8 cellular contexts compared by ENCODE assay signal in genomic region chr7:65307651-65308299, GRCh38.
A peak's percentile ranks its signal among the peaks of the same experiment; 100 is the strongest.
DNase-seq lines count a peak whose midpoint lies in the region; ATAC-seq and TF ChIP-seq lines count a peak whose summit lies in the region.

No MANE protein-coding gene starts in this region.

- H3K27me3 Mint-ChIP-seq in activated naive CD4-positive, alpha-beta T cell treated with anti-CD3 and anti-CD28 coated beads, Interleukin-2, amount 10 ng/mL, durations not matched to agents 7 days and 5 days, result no peaks in the 10 kb centered on the region

- peak; percentile 85 for TF ChIP-seq CTCF in psoas muscle (IDR thresholded peaks at IDR 0.05)

- CTCF ChIA-PET in activated naive CD4-positive, alpha-beta T cell treated with anti-CD3 and anti-CD28 coated beads, Interleukin-2, amount 10 ng/mL, durations not matched to agents 7 days and 5 days (lab: Charles Lee), result interaction anchor here (0.7 to 3.3 kb wide), 13 partner anchors 8 to 1003 kb away, joined by 3 to 33 read pairs (median 5); no protein-coding TSS in a partner anchor

- intact Hi-C loops in head of caudate nucleus (cut with DNase I) (loop anchor here (10.0 kb wide), 1 partner anchor 1027 kb away; no protein-coding TSS in a partner anchor), psoas muscle (cut with DNase I) (loop anchor here (1.0 to 5.0 kb wide), 3 partner anchors 85 to 357 kb away; no protein-coding TSS in a partner anchor)

- H3K9me3 ChIP-seq in psoas muscle, result no peaks in the 10 kb centered on the region

- no peaks in the 10 kb centered on the region for H3K9me3 Mint-ChIP-seq in activated naive CD4-positive, alpha-beta T cell treated with anti-CD3 and anti-CD28 coated beads, Interleukin-2, amount 10 ng/mL, durations not matched to agents 7 days and 5 days

- peak; percentile 56 for DNase-seq in DMS 273 treated with DMSO at 0.1 percent for 48 hours (lab: John Stamatoyannopoulos, UW)
- peak; percentile 50 for DNase-seq in KG1 (lab: John Stamatoyannopoulos, UW)
- peak; percentile 71 for DNase-seq in RKO (ENCODE audit: low spot score)
- DNase-seq in activated naive CD4-positive, alpha-beta T cell treated with anti-CD3 and anti-CD28 coated beads, Interleukin-2, amount 10 ng/mL, durations not matched to agents 7 days and 5 days, result peak; percentile 53
- peak in 40 of 42 donors; percentile 4 to 87 (median 64) for DNase-seq in head of caudate nucleus
- DNase-seq in psoas muscle, result peak in 1 of 2 donors; percentile 20

- ATAC-seq in GM19467 (IDR thresholded peaks at IDR 0.05; ENCODE audit: unreplicated experiment) (peak; percentile 69), psoas muscle (peak; percentile 37 to 68 (median 66)), HG03457 (IDR thresholded peaks at IDR 0.05; ENCODE audit: unreplicated experiment) (no peak)

- no peak overlapping the region for H3K4me3 ChIP-seq in psoas muscle

- no peaks in the 10 kb centered on the region for H3K4me1 ChIP-seq in psoas muscle

- H3K27me3 ChIP-seq in psoas muscle (ENCODE audit: insufficient read depth in 3 of 3, low read length in 2 of 3), result peaks cover 0 to 3% (median 0%) of the 10 kb centered on the region in 3 donors

- H3K36me3 ChIP-seq in psoas muscle (ENCODE audit: insufficient read depth in 1 of 2, low read depth in 1 of 2), result no peaks in the 10 kb centered on the region

- no peak overlapping the region for H3K27ac Mint-ChIP-seq in activated naive CD4-positive, alpha-beta T cell treated with anti-CD3 and anti-CD28 coated beads, Interleukin-2, amount 10 ng/mL, durations not matched to agents 7 days and 5 days

- 43 to 46% (median 43%) methylated on average over 8 of the region's 8 CpGs for WGBS in psoas muscle, 3 donors

- no peaks in the 10 kb centered on the region for H3K36me3 Mint-ChIP-seq in activated naive CD4-positive, alpha-beta T cell treated with anti-CD3 and anti-CD28 coated beads, Interleukin-2, amount 10 ng/mL, durations not matched to agents 7 days and 5 days

- no peaks in the 10 kb centered on the region for H3K4me1 Mint-ChIP-seq in activated naive CD4-positive, alpha-beta T cell treated with anti-CD3 and anti-CD28 coated beads, Interleukin-2, amount 10 ng/mL, durations not matched to agents 7 days and 5 days

- H3K27ac ChIP-seq in psoas muscle, result no peak overlapping the region

- H3K4me3 Mint-ChIP-seq in activated naive CD4-positive, alpha-beta T cell treated with anti-CD3 and anti-CD28 coated beads, Interleukin-2, amount 10 ng/mL, durations not matched to agents 7 days and 5 days, result no peak overlapping the region
